ENCODE assay signal across 10 cellular contexts in the genomic region with DNA sequence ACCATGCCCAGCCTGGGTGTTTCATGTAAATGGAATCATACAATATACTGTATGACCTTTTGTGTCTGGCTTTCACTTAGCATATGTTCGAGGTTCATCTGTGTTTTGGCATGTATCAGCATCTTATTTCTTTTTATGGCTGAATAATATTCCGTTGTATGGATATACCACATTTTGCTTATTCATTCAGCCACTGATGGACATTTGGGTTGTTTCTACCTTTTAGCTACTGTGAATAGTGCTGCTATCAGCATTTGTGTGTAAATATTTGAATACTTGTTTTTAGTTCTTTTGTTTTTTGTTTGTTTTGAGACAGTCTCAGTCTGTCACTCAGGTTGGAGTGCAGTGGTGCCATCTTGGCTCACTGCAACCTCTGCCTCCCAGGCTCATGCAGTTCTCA.
"Had no signal": no experiment of that assay in that cellular context is flagged by ENCODE, and none has a peak within 500 bp of the region (broad histone marks: within the 10 kb centered on the region; RNA-seq: fewer than 3 reads in every experiment).

No MANE protein-coding gene starts in this region.

- H3K4me2 ChIP-seq: GM23338 had no signal

- ATAC-seq: GM23338, K562 had no signal

- H2AFZ ChIP-seq: GM23338 had no signal

- FAIRE-seq: H1, H54, K562 had no signal

- DNase-seq: H9, HCEC 1CT, HFFc6, IMR-90, KG1 had no signal

- H3K27ac ChIP-seq: HL-60 had no signal

- H3K4me3 ChIP-seq: GM23338, K562 had no signal
